In the genomic region with DNA sequence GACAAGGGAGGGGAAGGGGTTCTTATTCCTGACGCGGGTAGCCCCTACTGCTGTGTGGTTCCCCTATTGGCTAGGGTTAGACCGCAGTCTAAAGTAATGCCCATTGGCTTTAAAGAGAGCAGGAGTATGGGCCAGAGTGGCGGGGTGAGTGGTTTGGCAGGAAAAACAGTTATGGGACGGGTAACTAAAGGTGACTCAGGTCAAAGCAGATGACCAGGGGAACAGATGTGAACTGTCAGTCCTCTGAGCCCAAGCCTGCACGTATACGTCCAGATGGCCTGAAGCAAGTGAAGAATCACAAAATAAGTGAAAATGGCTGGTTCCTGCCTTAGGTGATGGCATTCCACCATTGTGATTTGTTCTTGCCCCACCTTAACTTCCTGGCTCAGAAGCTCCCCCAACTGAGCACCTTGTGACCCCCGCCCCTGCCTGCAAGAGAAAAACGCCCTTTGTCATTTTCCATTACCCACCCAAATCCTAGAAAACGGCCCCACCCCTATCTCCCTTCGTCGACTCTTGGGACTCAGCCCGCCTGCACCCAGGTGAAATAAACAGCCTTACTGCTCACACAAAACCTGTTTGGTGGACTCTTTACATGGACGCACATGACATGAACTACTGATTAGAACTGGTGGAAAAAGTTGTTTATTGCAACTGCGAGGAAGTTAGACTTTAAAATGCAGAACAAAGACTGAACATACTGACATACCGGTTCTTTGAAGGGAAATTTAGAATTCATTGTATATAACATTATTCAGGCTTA, we compare ENCODE assay signal across 6 cellular contexts. TPM values are rescaled to one million over a fixed set of nuclear protein-coding genes. Genes with fewer than 3 reads are reported as not detected.
DNase-seq lines count a peak whose midpoint lies in the region; ATAC-seq lines count a peak whose summit lies in the region.

No MANE protein-coding gene starts in this region.

- H3K9ac ChIP-seq in HUES64 (ENCODE audit: low read depth, low read length) = peak overlapping the region; percentile 89

- no peak for ATAC-seq in HG03571 (IDR thresholded peaks at IDR 0.05; ENCODE audit: unreplicated experiment)
- no peak for ATAC-seq in GM21381 (IDR thresholded peaks at IDR 0.05; ENCODE audit: unreplicated experiment)

- peaks cover 21% of the 10 kb centered on the region for H3K4me1 Mint-ChIP-seq in activated naive CD4-positive, alpha-beta T cell treated with anti-CD3 and anti-CD28 coated beads, Interleukin-2, amount 50 U/mL, for 24 hours

- peak overlapping the region; percentile 91 for H3K4me3 Mint-ChIP-seq in activated naive CD4-positive, alpha-beta T cell treated with anti-CD3 and anti-CD28 coated beads, Interleukin-2, amount 50 U/mL, for 24 hours

- H3K4me3 ChIP-seq in HUES64 (ENCODE audit: low read length) (peak overlapping the region; percentile 98), mesodermal cell (ENCODE audit: extremely low read depth, insufficient read depth, low read length, poor library complexity, severe bottlenecking) (peak overlapping the region; percentile 68)

- H3K27ac Mint-ChIP-seq in activated naive CD4-positive, alpha-beta T cell treated with anti-CD3 and anti-CD28 coated beads, Interleukin-2, amount 50 U/mL, for 24 hours = peak overlapping the region; percentile 67

- no peaks in the 10 kb centered on the region for H3K27me3 Mint-ChIP-seq in activated naive CD4-positive, alpha-beta T cell treated with anti-CD3 and anti-CD28 coated beads, Interleukin-2, amount 50 U/mL, for 24 hours

- no peaks in the 10 kb centered on the region for H3K27me3 ChIP-seq in HUES64 (ENCODE audit: insufficient read depth, low read length)

- peaks cover 6% of the 10 kb centered on the region; the same call in 1 of the 2 replicates for H3K4me1 ChIP-seq in HUES64 (ENCODE audit: insufficient read depth, low read length)
- H3K4me1 ChIP-seq in mesodermal cell (ENCODE audit: control insufficient read depth, insufficient read depth, low read length, poor library complexity, severe bottlenecking) = peaks cover 5% of the 10 kb centered on the region

- H3K27ac ChIP-seq in HUES64 (ENCODE audit: low read depth, low read length) (peak overlapping the region; percentile 81), mesodermal cell (ENCODE audit: low read depth, low read length, severe bottlenecking) (peak overlapping the region; percentile 45)

- no peaks in the 10 kb centered on the region for H3K9me3 Mint-ChIP-seq in activated naive CD4-positive, alpha-beta T cell treated with anti-CD3 and anti-CD28 coated beads, Interleukin-2, amount 50 U/mL, for 24 hours

- no peaks in the 10 kb centered on the region for H3K36me3 Mint-ChIP-seq in activated naive CD4-positive, alpha-beta T cell treated with anti-CD3 and anti-CD28 coated beads, Interleukin-2, amount 50 U/mL, for 24 hours

- 25% methylated on average over 15 of the region's 16 CpGs for WGBS in HUES64
- WGBS in mesodermal cell (ENCODE audit: insufficient coverage in 2 of 2), 2 experiments = 28 to 33% methylated on average over 11 to 12 of the region's 16 CpGs

- H3K9me3 ChIP-seq in HUES64 (ENCODE audit: insufficient read depth, low read depth, low read length) (no peaks in the 10 kb centered on the region), mesodermal cell (ENCODE audit: control insufficient read depth, low read length) (no peaks in the 10 kb centered on the region)

- no peak for DNase-seq in HuH-7 (ENCODE audit: low spot score)

- H3K36me3 ChIP-seq in HUES64 (ENCODE audit: insufficient read depth, low read length) = no peaks in the 10 kb centered on the region
- peaks cover 11% of the 10 kb centered on the region for H3K36me3 ChIP-seq in mesodermal cell (ENCODE audit: control insufficient read depth, insufficient read depth, low read length)

RNA-seq across cellular contexts. Expression of gene ATAD3B, which starts 0.8 kb away (rescaled TPM):
- polyA plus RNA-seq in HUES64 (2013, experiment 1 of 2) = 39.4 TPM
- polyA plus RNA-seq in HUES64 (2013, experiment 2 of 2) = 31.8 TPM
- 29.3 TPM for polyA plus RNA-seq in mesodermal cell (2013, experiment 1 of 2)
- polyA plus RNA-seq in mesodermal cell (2013, experiment 2 of 2) = 23.8 TPM

RNA-seq across cellular contexts. Expression of gene ATAD3C, which starts 21.3 kb away (rescaled TPM):
- 0.35 TPM for polyA plus RNA-seq in HUES64 (2013, experiment 1 of 2)
- 0.63 TPM for polyA plus RNA-seq in HUES64 (2013, experiment 2 of 2)
- 0.48 TPM for polyA plus RNA-seq in mesodermal cell (2013, experiment 1 of 2)
- polyA plus RNA-seq in mesodermal cell (2013, experiment 2 of 2) = 0.51 TPM

RNA-seq across cellular contexts. Expression of gene VWA1, which starts 35.3 kb away (rescaled TPM):
- polyA plus RNA-seq in HUES64 (2013, experiment 1 of 2) = 14.6 TPM
- 10.6 TPM for polyA plus RNA-seq in HUES64 (2013, experiment 2 of 2)
- 20.6 TPM for polyA plus RNA-seq in mesodermal cell (2013, experiment 1 of 2)
- polyA plus RNA-seq in mesodermal cell (2013, experiment 2 of 2) = 16.6 TPM

RNA-seq across cellular contexts. Expression of gene ATAD3A, which starts 41.2 kb away (rescaled TPM):
- 35.9 TPM for polyA plus RNA-seq in HUES64 (2013, experiment 1 of 2)
- 29.4 TPM for polyA plus RNA-seq in HUES64 (2013, experiment 2 of 2)
- polyA plus RNA-seq in mesodermal cell (2013, experiment 1 of 2) = 34.4 TPM
- 30.2 TPM for polyA plus RNA-seq in mesodermal cell (2013, experiment 2 of 2)

RNA-seq across cellular contexts. Expression of gene ANKRD65, which starts 49.7 kb away (rescaled TPM):
- polyA plus RNA-seq in HUES64 (2013, experiment 1 of 2) = 0.95 TPM
- 1.2 TPM for polyA plus RNA-seq in HUES64 (2013, experiment 2 of 2)
- polyA plus RNA-seq in mesodermal cell (2013, experiment 1 of 2) = 1.5 TPM
- 1.4 TPM for polyA plus RNA-seq in mesodermal cell (2013, experiment 2 of 2)
